In genomic region chr14:29215853-29216252, GRCh38 we compare ENCODE assay signal across 17 cellular contexts.
DNase-seq lines count a peak whose midpoint lies in the region; ATAC-seq, FAIRE-seq and TF ChIP-seq lines count a peak whose summit lies in the region.
"Had no signal": no experiment of that assay in that cellular context is flagged by ENCODE, and none has a peak within 500 bp of the region (broad histone marks: within the 10 kb centered on the region; RNA-seq: fewer than 3 reads in every experiment).

No MANE protein-coding gene starts in this region.

- H3K4me3 ChIP-seq in GM12865 (ENCODE audit: low read depth, low read length) (no peak overlapping the region), astrocyte (ENCODE audit: insufficient read depth, low read depth, low read length) (no peak overlapping the region)
- H3K4me3 ChIP-seq: esophagus muscularis mucosa, neural progenitor cell had no signal

- TF ChIP-seq CTCF in GM12865 (IDR thresholded peaks at IDR 0.05; ENCODE audit: insufficient read depth, low read depth, low read length, missing control alignments), result no peak
- TF ChIP-seq CTCF in astrocyte (IDR thresholded peaks at IDR 0.05; ENCODE audit: insufficient read depth, low read depth, low read length), result no peak
- no peak for TF ChIP-seq CTCF in GM20000 (IDR thresholded peaks at IDR 0.05; ENCODE audit: extremely low read depth, missing control alignments)

- no peak overlapping the region for H2AFZ ChIP-seq in astrocyte (ENCODE audit: low read depth, low read length)
- H2AFZ ChIP-seq: neural progenitor cell had no signal

- H3K27me3 ChIP-seq in astrocyte (ENCODE audit: insufficient read depth, low read length), result no peaks in the 10 kb centered on the region
- H3K27me3 ChIP-seq: esophagus muscularis mucosa, neural progenitor cell had no signal

- ATAC-seq in GM21515 (IDR thresholded peaks at IDR 0.05; ENCODE audit: unreplicated experiment) (no peak), HG03097 (IDR thresholded peaks at IDR 0.05; ENCODE audit: low FRiP score, unreplicated experiment) (no peak)
- ATAC-seq: stimulated activated naive CD8-positive, alpha-beta T cell treated with anti-CD3 and anti-CD28 coated beads, Interleukin-15, Interleukin-2, amounts not matched to agents 100 U/mL and 50 U/mL, for 24 hours had no signal

- no peaks in the 10 kb centered on the region for H4K20me1 ChIP-seq in astrocyte (ENCODE audit: insufficient read depth, low read length)

- H3K79me2 ChIP-seq in astrocyte (ENCODE audit: insufficient read depth, low read length), result no peaks in the 10 kb centered on the region

- H3K36me3 Mint-ChIP-seq in astrocyte (ENCODE audit: low read depth, unreplicated experiment), result no peaks in the 10 kb centered on the region
- H3K36me3 Mint-ChIP-seq: activated naive CD8-positive, alpha-beta T cell treated with anti-CD3 and anti-CD28 coated beads, Interleukin-2, amount 10 ng/mL, durations not matched to agents 7 days and 5 days; CD4-positive, alpha-beta memory T cell; memory B cell; neural progenitor cell had no signal

- no peak overlapping the region for H3K9ac ChIP-seq in astrocyte (ENCODE audit: low read length)
- H3K9ac ChIP-seq: neural progenitor cell had no signal

- no peak overlapping the region for H3K4me2 ChIP-seq in astrocyte (ENCODE audit: low read length)
- H3K4me2 ChIP-seq: neural progenitor cell had no signal

- no peak overlapping the region for H3K27ac ChIP-seq in astrocyte (ENCODE audit: low read depth, low read length)
- H3K27ac ChIP-seq: esophagus muscularis mucosa, neural progenitor cell had no signal

- H3K9me3 Mint-ChIP-seq in astrocyte (ENCODE audit: unreplicated experiment), result no peaks in the 10 kb centered on the region
- H3K9me3 Mint-ChIP-seq: neural progenitor cell had no signal

- H3K27ac Mint-ChIP-seq in astrocyte (ENCODE audit: unreplicated experiment), result no peak overlapping the region
- H3K27ac Mint-ChIP-seq: activated naive CD8-positive, alpha-beta T cell treated with anti-CD3 and anti-CD28 coated beads, Interleukin-2, amount 10 ng/mL, durations not matched to agents 7 days and 5 days; CD4-positive, alpha-beta memory T cell; memory B cell; neural progenitor cell had no signal

- peaks cover 13% of the 10 kb centered on the region for H3K27me3 Mint-ChIP-seq in astrocyte (ENCODE audit: low read depth, unreplicated experiment)
- H3K27me3 Mint-ChIP-seq: activated naive CD8-positive, alpha-beta T cell treated with anti-CD3 and anti-CD28 coated beads, Interleukin-2, amount 10 ng/mL, durations not matched to agents 7 days and 5 days; CD4-positive, alpha-beta memory T cell; memory B cell had no signal

- H3K4me1 Mint-ChIP-seq in astrocyte (ENCODE audit: low read depth, unreplicated experiment), result no peaks in the 10 kb centered on the region
- H3K4me1 Mint-ChIP-seq: activated naive CD8-positive, alpha-beta T cell treated with anti-CD3 and anti-CD28 coated beads, Interleukin-2, amount 10 ng/mL, durations not matched to agents 7 days and 5 days; CD4-positive, alpha-beta memory T cell; memory B cell had no signal

- H3K4me3 Mint-ChIP-seq in astrocyte (ENCODE audit: unreplicated experiment), result no peak overlapping the region
- H3K4me3 Mint-ChIP-seq: activated naive CD8-positive, alpha-beta T cell treated with anti-CD3 and anti-CD28 coated beads, Interleukin-2, amount 10 ng/mL, durations not matched to agents 7 days and 5 days; CD4-positive, alpha-beta memory T cell; memory B cell; neural progenitor cell had no signal

- no peaks in the 10 kb centered on the region for H3K36me3 ChIP-seq in astrocyte (ENCODE audit: insufficient read depth, low read length)
- H3K36me3 ChIP-seq: esophagus muscularis mucosa, neural progenitor cell had no signal

- H3K9me3 ChIP-seq in astrocyte (ENCODE audit: insufficient read depth, low read depth, low read length), result no peaks in the 10 kb centered on the region
- H3K9me3 ChIP-seq: esophagus muscularis mucosa had no signal

- H3K4me1 ChIP-seq in astrocyte (ENCODE audit: insufficient read depth, low read length), result peaks cover 12% of the 10 kb centered on the region
- H3K4me1 ChIP-seq: neural progenitor cell had no signal

- FAIRE-seq in astrocyte (lab: Jason Lieb, UNC), result no peak

- DNase-seq in GM12865 (ENCODE audit: low read depth), result peak; percentile 24
- peak; percentile 92 for DNase-seq in NCI-H1105 treated with DMSO at 0.1 percent for 48 hours (lab: John Stamatoyannopoulos, UW)
- DNase-seq in astrocyte (ENCODE audit: low read depth), result peak; percentile 12
- DNase-seq in kidney glomerular epithelial cell (lab: John Stamatoyannopoulos, UW), result peak; percentile 65
- no peak for DNase-seq in GM20000 (ENCODE audit: low spot score)
- DNase-seq: activated CD4-positive, CD25-positive, alpha-beta regulatory T cell treated with anti-CD3 and anti-CD28 coated beads, Interleukin-2, amount 50 U/mL, for 72 hours; activated naive CD8-positive, alpha-beta T cell treated with anti-CD3 and anti-CD28 coated beads, Interleukin-2, amount 10 ng/mL, durations not matched to agents 7 days and 5 days; activated T-cell treated with anti-CD3 and anti-CD28 coated beads for 4 hours; CD4-positive, alpha-beta memory T cell; H7; NCI-H510A; stimulated activated naive CD8-positive, alpha-beta T cell treated with anti-CD3 and anti-CD28 coated beads, Interleukin-15, Interleukin-2, amounts not matched to agents 100 U/mL and 50 U/mL, for 24 hours had no signal
